ENCODE assay signal across 22 cellular contexts in the genomic region with DNA sequence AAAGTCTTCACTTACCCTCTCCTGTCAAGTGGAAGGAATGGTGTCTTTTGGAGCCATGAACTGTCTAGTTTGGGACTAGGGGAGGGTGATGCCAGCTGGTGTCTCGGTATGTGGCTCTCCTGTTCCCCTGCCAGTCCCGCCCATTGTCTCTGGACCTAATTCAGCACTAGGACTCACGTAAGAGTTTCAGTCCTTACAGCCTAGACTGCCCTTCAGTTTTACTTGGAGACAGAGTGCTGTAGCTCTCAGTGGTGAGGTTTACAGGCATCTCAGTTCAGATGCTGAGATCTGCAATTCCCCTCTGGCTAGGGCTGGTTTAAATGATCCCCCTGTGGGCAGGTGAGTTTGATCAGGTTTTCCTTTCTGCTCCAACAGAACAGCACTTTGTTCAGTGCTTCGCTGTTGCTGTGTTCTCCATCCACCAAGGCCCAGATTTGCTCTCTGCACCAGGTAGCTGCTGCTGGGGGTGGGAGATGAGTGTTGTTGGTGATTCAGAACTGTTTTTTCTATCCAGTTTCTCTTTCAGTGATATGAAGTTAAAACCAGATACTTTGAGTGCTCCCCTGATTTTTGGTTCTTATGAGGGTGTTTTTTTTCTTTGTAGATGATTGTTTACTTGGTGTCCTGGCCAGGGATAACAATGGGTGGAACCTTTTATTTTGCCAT.
"Had no signal": no experiment of that assay in that cellular context is flagged by ENCODE, and none has a peak within 500 bp of the region (broad histone marks: within the 10 kb centered on the region; RNA-seq: fewer than 3 reads in every experiment).

No MANE protein-coding gene starts in this region.

- H3K4me1 ChIP-seq: body of pancreas, esophagus muscularis mucosa, gastroesophageal sphincter, heart right ventricle, right atrium auricular region, suprapubic skin, transverse colon, uterus had no signal

- H3K4me3 ChIP-seq: body of pancreas, esophagus muscularis mucosa, gastroesophageal sphincter, heart right ventricle, right atrium auricular region, suprapubic skin, transverse colon, uterus had no signal

- H3K36me3 ChIP-seq: esophagus muscularis mucosa, gastroesophageal sphincter, heart right ventricle, right atrium auricular region, suprapubic skin, transverse colon, uterus had no signal

- DNase-seq: activated B cell treated with CpG ODN at 0.5 μM for 24 hours; activated CD4-positive, alpha-beta memory T cell treated with anti-CD3 and anti-CD28 coated beads for 36 hours; activated CD4-positive, alpha-beta T cell treated with anti-CD3 and anti-CD28 coated beads for 4 hours; activated CD8-positive, alpha-beta memory T cell treated with anti-CD3 and anti-CD28 coated beads, Interleukin-2, amount 10 ng/mL, durations not matched to agents 7 days and 5 days; activated naive CD4-positive, alpha-beta T cell; body of pancreas; dermis blood vessel endothelial cell; effector memory CD4-positive, alpha-beta T cell; heart right ventricle; immature natural killer cell; left ventricle myocardium superior; nephron progenitor cell; stimulated activated CD4-positive, alpha-beta T cell treated with anti-CD3 and anti-CD28 coated beads, Interleukin-2, amount 100 ng/mL, for 48 hours; stimulated activated naive CD8-positive, alpha-beta T cell treated with anti-CD3 and anti-CD28 coated beads, Interleukin-15, amount 100 ng/mL, for 72 hours; transverse colon; uterus had no signal

- H3K27ac ChIP-seq: body of pancreas, esophagus muscularis mucosa, gastroesophageal sphincter, heart right ventricle, right atrium auricular region, suprapubic skin, transverse colon, uterus had no signal

- H3K9me3 ChIP-seq: body of pancreas, transverse colon, uterus had no signal

- ATAC-seq: activated CD8-positive, alpha-beta memory T cell treated with anti-CD3 and anti-CD28 coated beads, Interleukin-2, amount 10 ng/mL, durations not matched to agents 7 days and 5 days; activated T-helper 17 cell treated with anti-CD3 and anti-CD28 coated beads, Interleukin-2, amount 50 U/mL, for 72 hours; body of pancreas; gastroesophageal sphincter; heart right ventricle; left ventricle myocardium superior; stimulated activated naive CD8-positive, alpha-beta T cell treated with anti-CD3 and anti-CD28 coated beads, Interleukin-15, amount 100 ng/mL, for 72 hours had no signal

- FAIRE-seq: endothelial cell of umbilical vein had no signal

- H3K27me3 ChIP-seq: body of pancreas, esophagus muscularis mucosa, gastroesophageal sphincter, heart right ventricle, right atrium auricular region, suprapubic skin, transverse colon, uterus had no signal
